Comparison of ENCODE assay signal across 27 cellular contexts in the genomic region with DNA sequence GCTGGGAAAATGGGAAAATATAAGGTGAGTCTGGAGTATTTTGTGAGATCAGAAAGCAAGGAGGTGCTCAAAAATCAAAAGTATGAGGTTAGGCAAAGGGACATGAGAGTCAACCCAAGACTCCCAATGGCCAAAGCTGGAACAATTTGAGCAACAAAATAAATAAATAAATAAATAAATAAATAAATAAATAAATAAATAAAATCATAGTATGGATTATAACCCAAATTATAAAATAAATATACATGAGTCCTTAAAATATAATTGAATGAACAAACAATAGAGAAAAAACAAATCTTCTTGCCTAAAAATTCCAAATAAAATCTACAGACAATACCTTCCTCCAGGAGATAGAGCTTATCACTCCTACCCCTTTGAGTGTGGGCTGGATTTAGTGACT.
DNase-seq lines count a peak whose midpoint lies in the region; TF ChIP-seq lines count a peak whose summit lies in the region.
"Had no signal": no experiment of that assay in that cellular context is flagged by ENCODE, and none has a peak within 500 bp of the region (broad histone marks: within the 10 kb centered on the region; RNA-seq: fewer than 3 reads in every experiment).

No MANE protein-coding gene starts in this region.

- CTCF ChIA-PET in HEK293 (lab: Yijun Ruan, JAX) = no interaction called here

- no peak overlapping the region for H3K27ac ChIP-seq in HEK293 (ENCODE audit: extremely low read depth, low read depth, low read length)
- H3K27ac ChIP-seq: 22Rv1; A549; BLaER1; BLaER1 treated with 17β-estradiol and CSF1 and Interleukin-3, amounts not matched to agents 10 nM and 100 nM; C4-2B had no signal

- TF ChIP-seq CTCF in HEK293 (tag by site-specific recombination; IDR thresholded peaks at IDR 0.05) = no peak

- H3K4me1 ChIP-seq in HEK293 (ENCODE audit: control insufficient read depth, insufficient read depth, low read length) = no peaks in the 10 kb centered on the region
- H3K4me1 ChIP-seq: A549, BE2C, BLaER1, Caco-2 had no signal

- POLR2A ChIA-PET in HEK293 (lab: Yijun Ruan, JAX) = no interaction called here

- DNase-seq in activated CD4-positive, alpha-beta T cell treated with anti-CD3 and anti-CD28 coated beads, Interleukin-2, amount 50 U/mL, for 4 hours = no peak
- DNase-seq: 8988T; ACHN; AML-193; BE2C; C1 segment of cervical spinal cord; Caco-2; Calu3; CD4-positive, alpha-beta memory T cell; CD4-positive, alpha-beta T cell; CD4-positive, CD25-positive, alpha-beta regulatory T cell; CD8-positive, alpha-beta memory T cell; CD8-positive, alpha-beta T cell; COR-L47; DMS 273 treated with DMSO at 0.1 percent for 48 hours; DMS153; DMS53; DMS79; DMS79 treated with DMSO at 0.1 percent for 48 hours; DND-41; EL had no signal

- no peaks in the 10 kb centered on the region for H3K9me3 ChIP-seq in HEK293 (ENCODE audit: control insufficient read depth, insufficient read depth, low read depth, low read length)
- H3K9me3 ChIP-seq: A549; BE2C; BLaER1; BLaER1 treated with 17β-estradiol and CSF1 and Interleukin-3, amounts not matched to agents 10 nM and 100 nM; Caco-2 had no signal

- no peak overlapping the region for H3K4me3 ChIP-seq in HEK293 (ENCODE audit: low read depth, low read length)
- H3K4me3 ChIP-seq: A549; BLaER1; BLaER1 treated with 17β-estradiol and CSF1 and Interleukin-3, amounts not matched to agents 10 nM and 100 nM had no signal

- H3K36me3 ChIP-seq in HEK293 (ENCODE audit: control insufficient read depth in 2 of 2, insufficient read depth in 1 of 2, low read length in 2 of 2) = no peaks in the 10 kb centered on the region
- H3K36me3 ChIP-seq: BE2C; BLaER1; BLaER1 treated with 17β-estradiol and CSF1 and Interleukin-3, amounts not matched to agents 10 nM and 100 nM had no signal

TF ChIP-seq in HEK293, 187 proteins besides CTCF, POLR2A, EP300 and RAD21 (continues in another document):
- TF ChIP-seq ZNF600 (tag by site-specific recombination; IDR thresholded peaks at IDR 0.05) = no peak
- no peak for TF ChIP-seq ZNF621 (tag by site-specific recombination; IDR thresholded peaks at IDR 0.05)
- no peak for TF ChIP-seq KLF8 (tag by site-specific recombination; IDR thresholded peaks at IDR 0.05)
- TF ChIP-seq ZNF560 (tag by site-specific recombination; IDR thresholded peaks at IDR 0.05; ENCODE audit: borderline replicate concordance) = peak; percentile 83; the same call in 1 of the 2 replicates
- TF ChIP-seq SALL2 (tag by site-specific recombination; IDR thresholded peaks at IDR 0.05; ENCODE audit: borderline replicate concordance) = no peak
- TF ChIP-seq ZXDB (tag by site-specific recombination; IDR thresholded peaks at IDR 0.05) = peak; percentile 80
- TF ChIP-seq MZF1 (tag by site-specific recombination; IDR thresholded peaks at IDR 0.05; ENCODE audit: borderline replicate concordance) = peak; percentile 28; the same call in 1 of the 2 replicates
- TF ChIP-seq ZNF335 (tag by site-specific recombination; conservative IDR thresholded peaks at IDR 0.05) = no peak
- no peak for TF ChIP-seq ZBTB7A (tag by site-specific recombination; IDR thresholded peaks at IDR 0.05; ENCODE audit: low read depth)
- TF ChIP-seq, protein P1, sequence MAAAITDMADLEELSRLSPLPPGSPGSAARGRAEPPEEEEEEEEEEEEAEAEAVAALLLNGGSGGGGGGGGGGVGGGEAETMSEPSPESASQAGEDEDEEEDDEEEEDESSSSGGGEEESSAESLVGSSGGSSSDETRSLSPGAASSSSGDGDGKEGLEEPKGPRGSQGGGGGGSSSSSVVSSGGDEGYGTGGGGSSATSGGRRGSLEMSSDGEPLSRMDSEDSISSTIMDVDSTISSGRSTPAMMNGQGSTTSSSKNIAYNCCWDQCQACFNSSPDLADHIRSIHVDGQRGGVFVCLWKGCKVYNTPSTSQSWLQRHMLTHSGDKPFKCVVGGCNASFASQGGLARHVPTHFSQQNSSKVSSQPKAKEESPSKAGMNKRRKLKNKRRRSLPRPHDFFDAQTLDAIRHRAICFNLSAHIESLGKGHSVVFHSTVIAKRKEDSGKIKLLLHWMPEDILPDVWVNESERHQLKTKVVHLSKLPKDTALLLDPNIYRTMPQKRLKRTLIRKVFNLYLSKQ (tag by site-specific recombination; IDR thresholded peaks at IDR 0.05; ENCODE audit: borderline replicate concordance) = peak; percentile 96; the same call in 1 of the 2 replicates
- TF ChIP-seq, protein P2, sequence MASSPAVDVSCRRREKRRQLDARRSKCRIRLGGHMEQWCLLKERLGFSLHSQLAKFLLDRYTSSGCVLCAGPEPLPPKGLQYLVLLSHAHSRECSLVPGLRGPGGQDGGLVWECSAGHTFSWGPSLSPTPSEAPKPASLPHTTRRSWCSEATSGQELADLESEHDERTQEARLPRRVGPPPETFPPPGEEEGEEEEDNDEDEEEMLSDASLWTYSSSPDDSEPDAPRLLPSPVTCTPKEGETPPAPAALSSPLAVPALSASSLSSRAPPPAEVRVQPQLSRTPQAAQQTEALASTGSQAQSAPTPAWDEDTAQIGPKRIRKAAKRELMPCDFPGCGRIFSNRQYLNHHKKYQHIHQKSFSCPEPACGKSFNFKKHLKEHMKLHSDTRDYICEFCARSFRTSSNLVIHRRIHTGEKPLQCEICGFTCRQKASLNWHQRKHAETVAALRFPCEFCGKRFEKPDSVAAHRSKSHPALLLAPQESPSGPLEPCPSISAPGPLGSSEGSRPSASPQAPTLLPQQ (tag by site-specific recombination; IDR thresholded peaks at IDR 0.05) = no peak
- no peak for TF ChIP-seq ZBTB20 (tag by site-specific recombination; IDR thresholded peaks at IDR 0.05)
- TF ChIP-seq GLIS1 (tag by site-specific recombination; IDR thresholded peaks at IDR 0.05) = no peak
- no peak for TF ChIP-seq ZNF133 (tag by site-specific recombination; IDR thresholded peaks at IDR 0.05)
- TF ChIP-seq ZFP37 (tag by site-specific recombination; IDR thresholded peaks at IDR 0.05) = no peak
- TF ChIP-seq ZNF350 (tag by site-specific recombination; IDR thresholded peaks at IDR 0.05) = no peak
- TF ChIP-seq IKZF3 (tag by site-specific recombination; IDR thresholded peaks at IDR 0.05) = no peak
- no peak for TF ChIP-seq ZFP41 (tag by site-specific recombination; IDR thresholded peaks at IDR 0.05; ENCODE audit: borderline replicate concordance)
- no peak for TF ChIP-seq ZNF174 (tag by site-specific recombination; IDR thresholded peaks at IDR 0.05)
- TF ChIP-seq, protein P3, sequence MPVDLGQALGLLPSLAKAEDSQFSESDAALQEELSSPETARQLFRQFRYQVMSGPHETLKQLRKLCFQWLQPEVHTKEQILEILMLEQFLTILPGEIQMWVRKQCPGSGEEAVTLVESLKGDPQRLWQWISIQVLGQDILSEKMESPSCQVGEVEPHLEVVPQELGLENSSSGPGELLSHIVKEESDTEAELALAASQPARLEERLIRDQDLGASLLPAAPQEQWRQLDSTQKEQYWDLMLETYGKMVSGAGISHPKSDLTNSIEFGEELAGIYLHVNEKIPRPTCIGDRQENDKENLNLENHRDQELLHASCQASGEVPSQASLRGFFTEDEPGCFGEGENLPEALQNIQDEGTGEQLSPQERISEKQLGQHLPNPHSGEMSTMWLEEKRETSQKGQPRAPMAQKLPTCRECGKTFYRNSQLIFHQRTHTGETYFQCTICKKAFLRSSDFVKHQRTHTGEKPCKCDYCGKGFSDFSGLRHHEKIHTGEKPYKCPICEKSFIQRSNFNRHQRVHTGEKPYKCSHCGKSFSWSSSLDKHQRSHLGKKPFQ (tag by site-specific recombination; IDR thresholded peaks at IDR 0.05) = 0 out of 2 replicates have a peak, but pooled peaks have one; percentile 27
- peak; percentile 81 for TF ChIP-seq ZNF529 (tag by site-specific recombination; IDR thresholded peaks at IDR 0.05; ENCODE audit: insufficient replicate concordance)
- TF ChIP-seq, protein P4, sequence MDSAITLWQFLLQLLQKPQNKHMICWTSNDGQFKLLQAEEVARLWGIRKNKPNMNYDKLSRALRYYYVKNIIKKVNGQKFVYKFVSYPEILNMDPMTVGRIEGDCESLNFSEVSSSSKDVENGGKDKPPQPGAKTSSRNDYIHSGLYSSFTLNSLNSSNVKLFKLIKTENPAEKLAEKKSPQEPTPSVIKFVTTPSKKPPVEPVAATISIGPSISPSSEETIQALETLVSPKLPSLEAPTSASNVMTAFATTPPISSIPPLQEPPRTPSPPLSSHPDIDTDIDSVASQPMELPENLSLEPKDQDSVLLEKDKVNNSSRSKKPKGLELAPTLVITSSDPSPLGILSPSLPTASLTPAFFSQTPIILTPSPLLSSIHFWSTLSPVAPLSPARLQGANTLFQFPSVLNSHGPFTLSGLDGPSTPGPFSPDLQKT (IDR thresholded peaks at IDR 0.05; ENCODE audit: borderline replicate concordance, low read depth, low read length) = no peak
- no peak for TF ChIP-seq YY2 (tag by site-specific recombination; IDR thresholded peaks at IDR 0.05)
- TF ChIP-seq ZNF776 (tag by site-specific recombination; IDR thresholded peaks at IDR 0.05; ENCODE audit: borderline replicate concordance) = no peak
- no peak for TF ChIP-seq ZNF311 (tag by site-specific recombination; IDR thresholded peaks at IDR 0.05; ENCODE audit: borderline replicate concordance)
- TF ChIP-seq ZNF426 (tag by site-specific recombination; IDR thresholded peaks at IDR 0.05) = peak; percentile 95
- no peak for TF ChIP-seq ZNF549 (tag by site-specific recombination; IDR thresholded peaks at IDR 0.05)
- no peak for TF ChIP-seq GFI1B (tag by site-specific recombination; IDR thresholded peaks at IDR 0.05)
- peak; percentile 81 for TF ChIP-seq ZNF623 (tag by site-specific recombination; IDR thresholded peaks at IDR 0.05)
- TF ChIP-seq, protein P5, sequence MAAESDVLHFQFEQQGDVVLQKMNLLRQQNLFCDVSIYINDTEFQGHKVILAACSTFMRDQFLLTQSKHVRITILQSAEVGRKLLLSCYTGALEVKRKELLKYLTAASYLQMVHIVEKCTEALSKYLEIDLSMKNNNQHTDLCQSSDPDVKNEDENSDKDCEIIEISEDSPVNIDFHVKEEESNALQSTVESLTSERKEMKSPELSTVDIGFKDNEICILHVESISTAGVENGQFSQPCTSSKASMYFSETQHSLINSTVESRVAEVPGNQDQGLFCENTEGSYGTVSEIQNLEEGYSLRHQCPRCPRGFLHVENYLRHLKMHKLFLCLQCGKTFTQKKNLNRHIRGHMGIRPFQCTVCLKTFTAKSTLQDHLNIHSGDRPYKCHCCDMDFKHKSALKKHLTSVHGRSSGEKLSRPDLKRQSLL (tag by site-specific recombination; IDR thresholded peaks at IDR 0.05) = no peak
- TF ChIP-seq SCRT1 (tag by site-specific recombination; IDR thresholded peaks at IDR 0.05; ENCODE audit: borderline replicate concordance) = no peak
- TF ChIP-seq ZNF169 (tag by site-specific recombination; IDR thresholded peaks at IDR 0.05) = no peak
- no peak for TF ChIP-seq ZNF791 (tag by site-specific recombination; IDR thresholded peaks at IDR 0.05)
- TF ChIP-seq ZNF768 (tag by site-specific recombination; IDR thresholded peaks at IDR 0.05) = no peak
